In the genomic region with DNA sequence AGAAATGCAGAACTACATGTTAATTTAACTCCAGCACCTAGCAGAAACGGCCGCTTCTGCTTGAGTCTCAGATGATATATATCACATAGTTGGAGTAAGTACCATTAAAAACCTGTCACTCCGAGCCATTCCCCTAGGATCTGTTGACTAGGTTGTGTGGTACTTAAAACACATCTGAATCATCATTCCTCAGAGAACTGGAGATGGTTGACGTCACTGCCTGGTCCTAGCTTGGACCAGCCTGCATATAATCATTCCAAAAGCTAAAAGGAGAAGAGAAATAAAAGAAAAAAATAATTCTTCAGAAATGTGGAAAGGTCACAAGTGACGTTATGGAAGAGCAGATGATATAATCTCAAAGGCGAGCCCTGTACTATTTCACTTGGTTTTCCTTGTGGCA, we compare ENCODE assay signal across 19 cellular contexts. TPM values are rescaled to one million over a fixed set of nuclear protein-coding genes. Genes with fewer than 3 reads are reported as not detected.
"Had no signal": no experiment of that assay in that cellular context is flagged by ENCODE, and none has a peak within 500 bp of the region (broad histone marks: within the 10 kb centered on the region; RNA-seq: fewer than 3 reads in every experiment).

No MANE protein-coding gene starts in this region.

- H3K4me1 ChIP-seq: esophagus squamous epithelium, gastroesophageal sphincter, tibial nerve, uterus had no signal

- DNase-seq: activated CD8-positive, alpha-beta T cell treated with anti-CD3 and anti-CD28 coated beads for 36 hours; activated effector memory CD4-positive, alpha-beta T cell treated with Interleukin-2 at 50 U/mL for 16 hours; activated T-cell treated with anti-CD3 and anti-CD28 coated beads, Interleukin-2, amount 50 U/mL, for 4 hours; amniotic stem cell; effector CD8-positive, alpha-beta T cell; esophagus squamous epithelium; islet precursor cell; mammary epithelial cell; naive thymus-derived CD4-positive, alpha-beta T cell; T-cell; T-helper 9 cell had no signal

- H3K27me3 ChIP-seq: esophagus squamous epithelium, gastroesophageal sphincter, tibial nerve, uterus had no signal

- H3K9me3 ChIP-seq: esophagus squamous epithelium, gastroesophageal sphincter, tibial nerve, uterus had no signal

- H2AFZ ChIP-seq: parathyroid adenoma had no signal

- H3K4me3 ChIP-seq: esophagus squamous epithelium, gastroesophageal sphincter, tibial nerve, uterus had no signal

- ATAC-seq: activated CD8-positive, alpha-beta T cell treated with anti-CD3 and anti-CD28 coated beads for 36 hours; activated naive CD4-positive, alpha-beta T cell treated with anti-CD3 and anti-CD28 coated beads, Interleukin-2, amount 50 U/mL, for 72 hours; activated T-cell treated with anti-CD3 and anti-CD28 coated beads, Interleukin-2, amount 50 U/mL, for 4 hours; gastroesophageal sphincter; left lobe of liver; naive thymus-derived CD4-positive, alpha-beta T cell; stimulated activated effector memory CD8-positive, alpha-beta T cell treated with anti-CD3 and anti-CD28 coated beads, Interleukin-12 subunit alpha, Interleukin-12 subunit beta, amount 100 ng/mL, for 72 hours; T-cell had no signal

- H3K27ac ChIP-seq: esophagus squamous epithelium, gastroesophageal sphincter, parathyroid adenoma, tibial nerve, uterus had no signal

- H3K36me3 ChIP-seq: uterus had no signal

RNA-seq across cellular contexts. Expression of a gene that starts 52.9 kb away (rescaled TPM):
- total RNA-seq: endothelial cell of umbilical vein, esophagus squamous epithelium, left lobe of liver had no signal
- polyA plus RNA-seq: endothelial cell of umbilical vein; naive thymus-derived CD4-positive, alpha-beta T cell had no signal
